In genomic region chr16:74659041-74659440, GRCh38 we compare ENCODE assay signal across 28 cellular contexts. TPM values are rescaled to one million over a fixed set of nuclear protein-coding genes. Genes with fewer than 3 reads are reported as not detected.
DNase-seq lines count a peak whose midpoint lies in the region; ATAC-seq and TF ChIP-seq lines count a peak whose summit lies in the region.
"Had no signal": no experiment of that assay in that cellular context is flagged by ENCODE, and none has a peak within 500 bp of the region (broad histone marks: within the 10 kb centered on the region; RNA-seq: fewer than 3 reads in every experiment).

No MANE protein-coding gene starts in this region.

- no peaks in the 10 kb centered on the region for H3K27me3 ChIP-seq in CD4-positive, CD25-positive, alpha-beta regulatory T cell (ENCODE audit: control insufficient read depth, insufficient read depth, low read length)
- no peaks in the 10 kb centered on the region for H3K27me3 ChIP-seq in osteoblast (ENCODE audit: insufficient read depth, low read length)
- H3K27me3 ChIP-seq: esophagus squamous epithelium, foreskin keratinocyte, upper lobe of left lung had no signal

- no peaks in the 10 kb centered on the region for H3K27me3 Mint-ChIP-seq in activated CD4-positive, alpha-beta T cell treated with anti-CD3 and anti-CD28 coated beads, Interleukin-2, amount 10 ng/mL, durations not matched to agents 24 days and 14 days
- no peaks in the 10 kb centered on the region for H3K27me3 Mint-ChIP-seq in CD4-positive, CD25-positive, alpha-beta regulatory T cell
- H3K27me3 Mint-ChIP-seq in activated T-helper 17 cell treated with anti-CD3 and anti-CD28 coated beads, Interleukin-2, amount 50 U/mL, for 72 hours = no peaks in the 10 kb centered on the region
- no peaks in the 10 kb centered on the region for H3K27me3 Mint-ChIP-seq in natural killer cell (ENCODE audit: low read depth in 2 of 2)
- H3K27me3 Mint-ChIP-seq: brain, IgD-negative memory B cell had no signal

- H3K4me2 ChIP-seq in osteoblast (ENCODE audit: insufficient read depth, low read length) = no peak overlapping the region

- peaks cover 63% of the 10 kb centered on the region for H3K36me3 ChIP-seq in CD4-positive, CD25-positive, alpha-beta regulatory T cell (ENCODE audit: control insufficient read depth, insufficient read depth, low read length)
- H3K36me3 ChIP-seq in osteoblast (ENCODE audit: insufficient read depth, low read length) = peaks cover 60% of the 10 kb centered on the region
- H3K36me3 ChIP-seq: prostate gland had no signal

- H4K20me1 ChIP-seq in osteoblast (ENCODE audit: insufficient read depth, low read length) = peaks cover 8% of the 10 kb centered on the region

- TF ChIP-seq CTCF in natural killer cell (IDR thresholded peaks at IDR 0.05) = no peak
- TF ChIP-seq CTCF in osteoblast (IDR thresholded peaks at IDR 0.05; ENCODE audit: extremely low read depth, low read depth, low read length) = no peak

- H3K36me3 Mint-ChIP-seq in activated CD4-positive, alpha-beta T cell treated with anti-CD3 and anti-CD28 coated beads, Interleukin-2, amount 10 ng/mL, durations not matched to agents 24 days and 14 days (ENCODE audit: low read depth) = peaks cover 77% of the 10 kb centered on the region
- peaks cover 52% of the 10 kb centered on the region for H3K36me3 Mint-ChIP-seq in CD4-positive, CD25-positive, alpha-beta regulatory T cell
- H3K36me3 Mint-ChIP-seq in activated T-helper 17 cell treated with anti-CD3 and anti-CD28 coated beads, Interleukin-2, amount 50 U/mL, for 72 hours (ENCODE audit: low read depth) = peaks cover 100% of the 10 kb centered on the region
- H3K36me3 Mint-ChIP-seq in natural killer cell = peaks cover 27% of the 10 kb centered on the region

- H3K4me1 ChIP-seq in CD4-positive, CD25-positive, alpha-beta regulatory T cell (ENCODE audit: control insufficient read depth, insufficient read depth, low read length, poor library complexity, severe bottlenecking) = peaks cover 50% of the 10 kb centered on the region
- H3K4me1 ChIP-seq in osteoblast (ENCODE audit: insufficient read depth, low read length) = no peaks in the 10 kb centered on the region
- H3K4me1 ChIP-seq: prostate gland had no signal

- intact Hi-C loops in activated CD4-positive, alpha-beta T cell treated with anti-CD3 and anti-CD28 coated beads, Interleukin-2, amount 10 ng/mL, durations not matched to agents 24 days and 14 days (cut with micrococcal nuclease) = no loop called here
- intact Hi-C loops in natural killer cell (cut with micrococcal nuclease) = no loop called here

- no peaks in the 10 kb centered on the region for H3K9me3 Mint-ChIP-seq in activated CD4-positive, alpha-beta T cell treated with anti-CD3 and anti-CD28 coated beads, Interleukin-2, amount 10 ng/mL, durations not matched to agents 24 days and 14 days
- H3K9me3 Mint-ChIP-seq in CD4-positive, CD25-positive, alpha-beta regulatory T cell = peaks cover 0 to 1% (median 0%) of the 10 kb centered on the region in 7 donors
- no peaks in the 10 kb centered on the region for H3K9me3 Mint-ChIP-seq in activated T-helper 17 cell treated with anti-CD3 and anti-CD28 coated beads, Interleukin-2, amount 50 U/mL, for 72 hours
- no peaks in the 10 kb centered on the region for H3K9me3 Mint-ChIP-seq in natural killer cell
- H3K9me3 Mint-ChIP-seq: brain, IgD-negative memory B cell, WTC11 had no signal

- H3K27ac ChIP-seq in CD4-positive, CD25-positive, alpha-beta regulatory T cell (ENCODE audit: insufficient read depth, low read length, poor library complexity, severe bottlenecking) = no peak overlapping the region
- no peak overlapping the region for H3K27ac ChIP-seq in osteoblast (ENCODE audit: low read depth, low read length)
- H3K27ac ChIP-seq: foreskin keratinocyte, prostate gland, upper lobe of left lung had no signal

- H3K27ac Mint-ChIP-seq in activated CD4-positive, alpha-beta T cell treated with anti-CD3 and anti-CD28 coated beads, Interleukin-2, amount 10 ng/mL, durations not matched to agents 24 days and 14 days = no peak overlapping the region
- H3K27ac Mint-ChIP-seq in CD4-positive, CD25-positive, alpha-beta regulatory T cell = peak overlapping the region; percentile 11 to 38 (median 38)
- peak overlapping the region; percentile 14 for H3K27ac Mint-ChIP-seq in activated T-helper 17 cell treated with anti-CD3 and anti-CD28 coated beads, Interleukin-2, amount 50 U/mL, for 72 hours
- H3K27ac Mint-ChIP-seq in natural killer cell = peak overlapping the region; percentile 16 to 33
- H3K27ac Mint-ChIP-seq: IgD-negative memory B cell had no signal

- H3K4me1 Mint-ChIP-seq in activated CD4-positive, alpha-beta T cell treated with anti-CD3 and anti-CD28 coated beads, Interleukin-2, amount 10 ng/mL, durations not matched to agents 24 days and 14 days = peaks cover 69% of the 10 kb centered on the region
- peaks cover 45 to 94% (median 74%) of the 10 kb centered on the region in 4 donors for H3K4me1 Mint-ChIP-seq in CD4-positive, CD25-positive, alpha-beta regulatory T cell
- peaks cover 55% of the 10 kb centered on the region for H3K4me1 Mint-ChIP-seq in activated T-helper 17 cell treated with anti-CD3 and anti-CD28 coated beads, Interleukin-2, amount 50 U/mL, for 72 hours
- H3K4me1 Mint-ChIP-seq in natural killer cell = peaks cover 55 to 72% of the 10 kb centered on the region in 2 donors

- H3K79me2 ChIP-seq in osteoblast (ENCODE audit: insufficient read depth, low read length) = peaks cover 95% of the 10 kb centered on the region

- no peak overlapping the region for H2AFZ ChIP-seq in osteoblast (ENCODE audit: low read length)

- peak overlapping the region; percentile 35 for H3K4me3 ChIP-seq in CD4-positive, CD25-positive, alpha-beta regulatory T cell (ENCODE audit: low read depth, low read length)
- no peak overlapping the region for H3K4me3 ChIP-seq in osteoblast (ENCODE audit: insufficient read depth, low read length)
- H3K4me3 ChIP-seq: prostate gland, upper lobe of left lung had no signal

- no peak for DNase-seq in activated CD4-positive, alpha-beta T cell treated with anti-CD3 and anti-CD28 coated beads, Interleukin-2, amount 10 ng/mL, durations not matched to agents 24 days and 14 days
- no peak for DNase-seq in activated CD4-positive, alpha-beta T cell treated with anti-CD3 and anti-CD28 coated beads, Interleukin-2, amount 50 U/mL, for 48 hours
- no peak for DNase-seq in CD4-positive, CD25-positive, alpha-beta regulatory T cell
- no peak for DNase-seq in natural killer cell
- no peak for DNase-seq in osteoblast (ENCODE audit: insufficient read length, low spot score, missing footprints)
- DNase-seq in iPS-NIHi11 (ENCODE audit: low spot score) = no peak
- DNase-seq in NCI-H345 (lab: John Stamatoyannopoulos, UW) = no peak
- DNase-seq: activated CD4-positive, alpha-beta T cell treated with anti-CD3 and anti-CD28 coated beads, Interleukin-2, amount 50 U/mL, for 1 hour; activated effector memory CD4-positive, alpha-beta T cell treated with anti-CD3 and anti-CD28 coated beads, Interleukin-2, amount 50 U/mL, for 16 hours; cerebellar nuclear complex; DMS 273 treated with DMSO at 0.1 percent for 48 hours; esophagus squamous epithelium; foreskin keratinocyte; H7; head of caudate nucleus; kidney; NCI-H1092; NCI-H1694; NCI-H510A; stimulated activated CD4-positive, alpha-beta T cell treated with anti-CD3 and anti-CD28 coated beads, Interleukin-2, amount 100 ng/mL, for 48 hours; SW 1271; upper lobe of left lung had no signal

- H3K9me3 ChIP-seq in CD4-positive, CD25-positive, alpha-beta regulatory T cell (ENCODE audit: control insufficient read depth in 2 of 2, low read length in 2 of 2) = no peaks in the 10 kb centered on the region
- no peaks in the 10 kb centered on the region for H3K9me3 ChIP-seq in osteoblast (ENCODE audit: low read depth, low read length)
- H3K9me3 ChIP-seq: esophagus squamous epithelium, prostate gland, upper lobe of left lung had no signal

- ATAC-seq in CD4-positive, CD25-positive, alpha-beta regulatory T cell (ENCODE audit: low read depth in 2 of 2) = no peak
- ATAC-seq in activated T-helper 17 cell treated with anti-CD3 and anti-CD28 coated beads, Interleukin-2, amount 50 U/mL, for 72 hours (replicated peaks) = no peak
- ATAC-seq in natural killer cell = no peak
- ATAC-seq: sciatic nerve, WTC11 had no signal

- peak overlapping the region; percentile 9 for H3K4me3 Mint-ChIP-seq in activated CD4-positive, alpha-beta T cell treated with anti-CD3 and anti-CD28 coated beads, Interleukin-2, amount 10 ng/mL, durations not matched to agents 24 days and 14 days
- peak overlapping the region in 3 of 4 donors; percentile 31 to 78 (median 55) for H3K4me3 Mint-ChIP-seq in CD4-positive, CD25-positive, alpha-beta regulatory T cell
- peak overlapping the region; percentile 46 for H3K4me3 Mint-ChIP-seq in activated T-helper 17 cell treated with anti-CD3 and anti-CD28 coated beads, Interleukin-2, amount 50 U/mL, for 72 hours
- H3K4me3 Mint-ChIP-seq in natural killer cell = no peak overlapping the region
- H3K4me3 Mint-ChIP-seq: brain, WTC11 had no signal

RNA-seq across cellular contexts. Expression of gene RFWD3, which starts 7.6 kb away (rescaled TPM):
- 109 and 117 TPM in 2 replicates for total RNA-seq in activated CD4-positive, alpha-beta T cell treated with anti-CD3 and anti-CD28 coated beads, Interleukin-2, amount 10 ng/mL, durations not matched to agents 24 days and 14 days
- 48.5 TPM for total RNA-seq in CD4-positive, CD25-positive, alpha-beta regulatory T cell
- polyA plus RNA-seq in CD4-positive, CD25-positive, alpha-beta regulatory T cell = 10 to 100 TPM; 17.8 to 29.5 (median 21.6) TPM
- 100 to 1,000 TPM in 1 of 2 donors, 10 to 100 TPM in 1; 71.5 to 109 TPM for total RNA-seq in activated T-helper 17 cell treated with anti-CD3 and anti-CD28 coated beads, Interleukin-2, amount 50 U/mL, for 72 hours
- total RNA-seq in natural killer cell (10 to 100 TPM; 41.1 to 53.4 (median 47.5) TPM), osteoblast (15.6 and 18.8 TPM in 2 replicates)

RNA-seq across cellular contexts. Expression of gene MLKL, which starts 41.6 kb away (rescaled TPM):
- 21.9 and 23.3 TPM in 2 replicates for total RNA-seq in activated CD4-positive, alpha-beta T cell treated with anti-CD3 and anti-CD28 coated beads, Interleukin-2, amount 10 ng/mL, durations not matched to agents 24 days and 14 days
- total RNA-seq in CD4-positive, CD25-positive, alpha-beta regulatory T cell = 50.0 TPM
- polyA plus RNA-seq in CD4-positive, CD25-positive, alpha-beta regulatory T cell = 10 to 100 TPM; 15.6 to 21.3 (median 20.8) TPM
- total RNA-seq in activated T-helper 17 cell treated with anti-CD3 and anti-CD28 coated beads, Interleukin-2, amount 50 U/mL, for 72 hours = 10 to 100 TPM; 25.6 to 35.6 TPM
- total RNA-seq in natural killer cell = 10 to 100 TPM; 39.8 to 57.5 (median 52.1) TPM
- total RNA-seq in osteoblast = 5.1 and 9.1 TPM in 2 replicates

RNA-seq across cellular contexts. Expression of gene GLG1, which starts 52.1 kb away (rescaled TPM):
- total RNA-seq in activated CD4-positive, alpha-beta T cell treated with anti-CD3 and anti-CD28 coated beads, Interleukin-2, amount 10 ng/mL, durations not matched to agents 24 days and 14 days = 64.1 and 64.7 TPM in 2 replicates
- total RNA-seq in CD4-positive, CD25-positive, alpha-beta regulatory T cell = 202 TPM
- 100 to 1,000 TPM; 147 to 156 (median 152) TPM for polyA plus RNA-seq in CD4-positive, CD25-positive, alpha-beta regulatory T cell
- total RNA-seq in activated T-helper 17 cell treated with anti-CD3 and anti-CD28 coated beads, Interleukin-2, amount 50 U/mL, for 72 hours = 10 to 100 TPM; 62.6 to 74.1 TPM
- total RNA-seq in natural killer cell = 100 to 1,000 TPM; 184 to 225 (median 188) TPM
- total RNA-seq in osteoblast = 191 and 215 TPM in 2 replicates
